8 cellular contexts compared by ENCODE assay signal in genomic region chr12:130871286-130872178, GRCh38. TPM values are rescaled to one million over a fixed set of nuclear protein-coding genes. Genes with fewer than 3 reads are reported as not detected.
A peak's percentile ranks its signal among the peaks of the same experiment; 100 is the strongest.
DNase-seq lines count a peak whose midpoint lies in the region; ATAC-seq and TF ChIP-seq lines count a peak whose summit lies in the region.

TSS of gene RAN (plus strand) at chr12:130872066. CDS start at chr12:130872594, 528 bp downstream.

- no peaks in the 10 kb centered on the region for H3K27me3 ChIP-seq in kidney epithelial cell (ENCODE audit: control insufficient read depth, insufficient read depth, low read length)

- peak; percentile 89 for DNase-seq in AG09319 (ENCODE audit: extremely low read depth, low read depth)
- peak; percentile 93 for DNase-seq in NCI-H460 (ENCODE audit: extremely low read depth, low read depth)
- DNase-seq in activated CD4-positive, alpha-beta T cell treated with anti-CD3 and anti-CD28 coated beads for 1 hour: peak; percentile 91
- peak; percentile 18 to 42 for DNase-seq in cerebellar nuclear complex (lab: John Stamatoyannopoulos, UW)
- DNase-seq in kidney epithelial cell (ENCODE audit: low read depth): peak; percentile 62
- peak; percentile 94 for DNase-seq in stimulated activated CD4-positive, alpha-beta T cell treated with anti-CD3 and anti-CD28 coated beads, Interleukin-15, amount 100 ng/mL, for 24 hours

- TF ChIP-seq CTCF in AG09319 (IDR thresholded peaks at IDR 0.05; ENCODE audit: low read depth, low read length): no peak
- TF ChIP-seq CTCF in kidney epithelial cell (IDR thresholded peaks at IDR 0.05; ENCODE audit: insufficient read depth, low read length, poor library complexity, severe bottlenecking): no peak

- H3K36me3 ChIP-seq in kidney epithelial cell (ENCODE audit: control insufficient read depth, insufficient read depth, low read length): peaks cover 2% of the 10 kb centered on the region

- peak within 1 kb of the TSS; percentile 69 for H3K4me3 ChIP-seq in kidney epithelial cell (ENCODE audit: low read depth, low read length)

- ATAC-seq in GM19043 (IDR thresholded peaks at IDR 0.05; ENCODE audit: low read depth, unreplicated experiment) (peak; percentile 56), HG03378 (IDR thresholded peaks at IDR 0.05; ENCODE audit: unreplicated experiment) (peak; percentile 26)

RNA-seq across cellular contexts. Expression of gene RAN, which starts in this region (rescaled TPM):
- total RNA-seq in NCI-H460 (2014; rRNA removed; shearing (Covaris generic)): 2,323 and 2,507 TPM in 2 replicates
- 620 and 789 TPM in 2 replicates for polyA plus RNA-seq in NCI-H460 (2014; cell fraction: nucleus; rRNA removed)
- 344 and 351 TPM in 2 replicates for total RNA-seq in kidney epithelial cell

Comparison
In these comparisons a context has a peak if more than half of its experiments do, and no peak if none do; other contexts are left out.
1. Peak in every context shown above with its lines: DNase-seq, ATAC-seq and H3K4me3 ChIP-seq.
2. DNase-seq: peak in every context shown above with its lines; median percentile 94 in stimulated activated CD4-positive, alpha-beta T cell treated with anti-CD3 and anti-CD28 coated beads, Interleukin-15, amount 100 ng/mL, for 24 hours; 93 in NCI-H460; 91 in activated CD4-positive, alpha-beta T cell treated with anti-CD3 and anti-CD28 coated beads for 1 hour; 89 in AG09319; 62 in kidney epithelial cell; 30 in cerebellar nuclear complex.